21 cellular contexts compared by ENCODE assay signal in the genomic region with DNA sequence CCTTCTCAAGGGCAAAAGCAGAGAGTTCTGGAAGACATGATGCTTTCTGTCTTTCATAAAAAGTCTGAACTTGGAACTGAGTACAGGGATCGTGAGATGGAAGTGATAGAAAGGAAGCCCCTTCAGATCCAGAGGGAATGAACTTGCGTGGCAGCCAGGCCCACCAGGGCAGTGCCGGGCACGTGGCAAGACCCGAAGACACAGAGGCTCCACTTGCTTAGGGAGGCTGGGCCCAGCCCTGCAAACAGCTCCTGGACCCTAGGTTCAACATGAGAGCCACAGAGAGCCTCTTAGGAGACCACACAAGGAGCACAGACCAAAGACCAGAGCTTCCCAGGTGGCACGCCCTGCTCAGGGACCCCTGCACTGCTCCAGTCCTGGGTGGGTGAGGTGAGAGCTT.
DNase-seq lines count a peak whose midpoint lies in the region; ATAC-seq, FAIRE-seq and TF ChIP-seq lines count a peak whose summit lies in the region.
"Had no signal": no experiment of that assay in that cellular context is flagged by ENCODE, and none has a peak within 500 bp of the region (broad histone marks: within the 10 kb centered on the region; RNA-seq: fewer than 3 reads in every experiment).

No MANE protein-coding gene starts in this region.

- H3K4me1 Mint-ChIP-seq in astrocyte (ENCODE audit: low read depth, unreplicated experiment), result no peaks in the 10 kb centered on the region
- H3K4me1 Mint-ChIP-seq in activated CD8-positive, alpha-beta memory T cell treated with anti-CD3 and anti-CD28 coated beads, Interleukin-2, amount 10 ng/mL, durations not matched to agents 7 days and 5 days, result no peaks in the 10 kb centered on the region
- H3K4me1 Mint-ChIP-seq: CD4-positive, alpha-beta memory T cell; IgD-negative memory B cell had no signal

- H3K79me2 ChIP-seq in astrocyte (ENCODE audit: insufficient read depth, low read length), result no peaks in the 10 kb centered on the region

- no peak overlapping the region for H4K8ac ChIP-seq in neuronal stem cell (ENCODE audit: low read depth, low read length)

- no peak for FAIRE-seq in astrocyte (lab: Jason Lieb, UNC)
- FAIRE-seq: A204.1, H54, HTR-8/SVneo had no signal

- TF ChIP-seq CTCF in astrocyte (IDR thresholded peaks at IDR 0.05; ENCODE audit: insufficient read depth, low read depth, low read length), result no peak
- no peak for TF ChIP-seq CTCF in upper lobe of right lung (IDR thresholded peaks at IDR 0.05)

- H3K9me3 ChIP-seq in astrocyte (ENCODE audit: insufficient read depth, low read depth, low read length) (no peaks in the 10 kb centered on the region), neuronal stem cell (replicated peaks in 1 of 2; ENCODE audit: control insufficient read depth in 2 of 2, insufficient read depth in 1 of 2, low read depth in 1 of 2, low read length in 2 of 2) (peaks cover 0 to 2% of the 10 kb centered on the region in 2 donors), skeletal muscle satellite cell (replicated peaks; ENCODE audit: low read length) (no peaks in the 10 kb centered on the region), upper lobe of right lung (no peaks in the 10 kb centered on the region)

- H2BK5ac ChIP-seq in neuronal stem cell (ENCODE audit: low read length), result no peak overlapping the region

- peaks cover 10% of the 10 kb centered on the region for H3K4me1 ChIP-seq in astrocyte (ENCODE audit: insufficient read depth, low read length)
- peaks cover 0 to 1% of the 10 kb centered on the region in 2 donors for H3K4me1 ChIP-seq in neuronal stem cell (ENCODE audit: control insufficient read depth in 2 of 2, insufficient read depth in 1 of 2, low read depth in 1 of 2, low read length in 2 of 2)
- H3K4me1 ChIP-seq in skeletal muscle satellite cell (ENCODE audit: control insufficient read depth, insufficient read depth, low read length), result peaks cover 27% of the 10 kb centered on the region
- H3K4me1 ChIP-seq in upper lobe of right lung, result no peaks in the 10 kb centered on the region

- no peak overlapping the region for H4K91ac ChIP-seq in neuronal stem cell (ENCODE audit: low read depth, low read length, poor library complexity)

- H3K14ac ChIP-seq in neuronal stem cell (ENCODE audit: low read length), result no peak overlapping the region

- H4K20me1 ChIP-seq in astrocyte (ENCODE audit: insufficient read depth, low read length), result no peaks in the 10 kb centered on the region

- CTCF ChIA-PET in activated CD8-positive, alpha-beta memory T cell treated with anti-CD3 and anti-CD28 coated beads, Interleukin-2, amount 10 ng/mL, durations not matched to agents 7 days and 5 days (lab: Charles Lee), result no interaction called here

- WGBS in neuronal stem cell (ENCODE audit: extremely low coverage in 2 of 2, insufficient read length in 2 of 2, insufficient replicate concordance in 1 of 2), 2 donors, result no CpG with 5 or more reads among the region's 6 CpGs

- no peak overlapping the region for H2BK12ac ChIP-seq in neuronal stem cell (ENCODE audit: low read length)

- H2AFZ ChIP-seq in astrocyte (ENCODE audit: low read depth, low read length) (no peak overlapping the region), neuronal stem cell (ENCODE audit: low read length) (no peak overlapping the region)

- H3K4me2 ChIP-seq in astrocyte (ENCODE audit: low read length) (peak overlapping the region; percentile 12), neuronal stem cell (ENCODE audit: insufficient read depth, low read length, poor library complexity, severe bottlenecking) (no peak overlapping the region), skeletal muscle satellite cell (ENCODE audit: low read length) (peak overlapping the region; percentile 3)

- H3K4me3 Mint-ChIP-seq in astrocyte (ENCODE audit: unreplicated experiment), result no peak overlapping the region
- no peak overlapping the region for H3K4me3 Mint-ChIP-seq in activated CD8-positive, alpha-beta memory T cell treated with anti-CD3 and anti-CD28 coated beads, Interleukin-2, amount 10 ng/mL, durations not matched to agents 7 days and 5 days
- H3K4me3 Mint-ChIP-seq: CD4-positive, alpha-beta memory T cell; IgD-negative memory B cell had no signal

- peak; percentile 26 for ATAC-seq in upper lobe of right lung
- no peak for ATAC-seq in activated CD8-positive, alpha-beta memory T cell treated with anti-CD3 and anti-CD28 coated beads, Interleukin-2, amount 10 ng/mL, durations not matched to agents 7 days and 5 days

- intact Hi-C loops in upper lobe of right lung (cut with DNase I), result no loop called here
- intact Hi-C loops in cardiac septum (cut with DNase I), result no loop called here

- H3K27me3 Mint-ChIP-seq in astrocyte (ENCODE audit: low read depth, unreplicated experiment), result peaks cover 4% of the 10 kb centered on the region
- H3K27me3 Mint-ChIP-seq in activated CD8-positive, alpha-beta memory T cell treated with anti-CD3 and anti-CD28 coated beads, Interleukin-2, amount 10 ng/mL, durations not matched to agents 7 days and 5 days, result no peaks in the 10 kb centered on the region
- H3K27me3 Mint-ChIP-seq: IgD-negative memory B cell had no signal

- H3K36me3 ChIP-seq in astrocyte (ENCODE audit: insufficient read depth, low read length), result no peaks in the 10 kb centered on the region
- H3K36me3 ChIP-seq in neuronal stem cell (replicated peaks in 1 of 2; ENCODE audit: control insufficient read depth in 2 of 2, insufficient read depth in 2 of 2, low read length in 2 of 2), result no peaks in the 10 kb centered on the region
- no peaks in the 10 kb centered on the region for H3K36me3 ChIP-seq in skeletal muscle satellite cell (ENCODE audit: insufficient read depth, low read length)
- no peaks in the 10 kb centered on the region for H3K36me3 ChIP-seq in upper lobe of right lung

- H3K79me1 ChIP-seq in neuronal stem cell (ENCODE audit: low read depth, low read length), result no peaks in the 10 kb centered on the region

- H2BK15ac ChIP-seq in neuronal stem cell (ENCODE audit: low read length), result no peak overlapping the region

- no peak overlapping the region for H3K27ac Mint-ChIP-seq in astrocyte (ENCODE audit: unreplicated experiment)
- no peak overlapping the region for H3K27ac Mint-ChIP-seq in activated CD8-positive, alpha-beta memory T cell treated with anti-CD3 and anti-CD28 coated beads, Interleukin-2, amount 10 ng/mL, durations not matched to agents 7 days and 5 days
- H3K27ac Mint-ChIP-seq: CD4-positive, alpha-beta memory T cell; IgD-negative memory B cell had no signal

- no peak overlapping the region for H2AK5ac ChIP-seq in neuronal stem cell (ENCODE audit: low read depth, low read length)

- peak overlapping the region; percentile 2 for H3K23ac ChIP-seq in neuronal stem cell (ENCODE audit: low read depth, low read length, poor library complexity)

- no peaks in the 10 kb centered on the region for H3K36me3 Mint-ChIP-seq in astrocyte (ENCODE audit: low read depth, unreplicated experiment)
- H3K36me3 Mint-ChIP-seq in activated CD8-positive, alpha-beta memory T cell treated with anti-CD3 and anti-CD28 coated beads, Interleukin-2, amount 10 ng/mL, durations not matched to agents 7 days and 5 days, result no peaks in the 10 kb centered on the region
- H3K36me3 Mint-ChIP-seq: CD4-positive, alpha-beta memory T cell had no signal

- no peak overlapping the region for H3K4ac ChIP-seq in neuronal stem cell (ENCODE audit: low read length)

- H2BK120ac ChIP-seq in neuronal stem cell (ENCODE audit: low read depth, low read length), result no peak overlapping the region

- no peaks in the 10 kb centered on the region for H3K9me3 Mint-ChIP-seq in astrocyte (ENCODE audit: unreplicated experiment)
- H3K9me3 Mint-ChIP-seq in activated CD8-positive, alpha-beta memory T cell treated with anti-CD3 and anti-CD28 coated beads, Interleukin-2, amount 10 ng/mL, durations not matched to agents 7 days and 5 days (ENCODE audit: low read depth), result no peaks in the 10 kb centered on the region
- H3K9me3 Mint-ChIP-seq: IgD-negative memory B cell had no signal

- peak overlapping the region; percentile 65 for H3K18ac ChIP-seq in neuronal stem cell (ENCODE audit: low read length)

- H3K9ac ChIP-seq in astrocyte (ENCODE audit: low read length), result no peak overlapping the region
- H3K9ac ChIP-seq in neuronal stem cell (ENCODE audit: low read depth, low read length, poor library complexity), result no peak overlapping the region
- peak overlapping the region; percentile 59 for H3K9ac ChIP-seq in skeletal muscle satellite cell (ENCODE audit: low read depth, low read length)

- H3K27ac ChIP-seq in astrocyte (ENCODE audit: low read depth, low read length) (no peak overlapping the region), neuronal stem cell (replicated peaks; ENCODE audit: low read length) (no peak overlapping the region), upper lobe of right lung (no peak overlapping the region)
- H3K27ac ChIP-seq: C4-2B had no signal

- no peak overlapping the region for H3K4me3 ChIP-seq in astrocyte (ENCODE audit: insufficient read depth, low read depth, low read length)
- no peak overlapping the region for H3K4me3 ChIP-seq in neuronal stem cell (ENCODE audit: low read length in 2 of 2)
- H3K4me3 ChIP-seq in skeletal muscle satellite cell (ENCODE audit: low read length), result no peak overlapping the region
- no peak overlapping the region for H3K4me3 ChIP-seq in upper lobe of right lung

- H3K27me3 ChIP-seq in astrocyte (ENCODE audit: insufficient read depth, low read length), result peaks cover 6% of the 10 kb centered on the region
- no peaks in the 10 kb centered on the region for H3K27me3 ChIP-seq in neuronal stem cell (ENCODE audit: control insufficient read depth in 3 of 3, insufficient read depth in 3 of 3, low read depth in 1 of 3, low read length in 3 of 3)
- H3K27me3 ChIP-seq in skeletal muscle satellite cell (ENCODE audit: control insufficient read depth, insufficient read depth, low read length), result no peaks in the 10 kb centered on the region
- H3K27me3 ChIP-seq in upper lobe of right lung, result no peaks in the 10 kb centered on the region

- DNase-seq in astrocyte (ENCODE audit: low read depth) (no peak), neuronal stem cell (ENCODE audit: low spot score) (no peak), upper lobe of right lung (no peak), NCI-H524 (lab: John Stamatoyannopoulos, UW) (no peak), cardiac septum (ENCODE audit: low spot score) (no peak), COLO829 (ENCODE audit: low spot score) (no peak)
- DNase-seq in activated CD8-positive, alpha-beta memory T cell treated with anti-CD3 and anti-CD28 coated beads, Interleukin-2, amount 10 ng/mL, durations not matched to agents 7 days and 5 days, result no peak
- DNase-seq: ACHN; AML-193; Calu3; CD4-positive, alpha-beta memory T cell; DMS79 treated with DMSO at 0.1 percent for 48 hours; GF-D8; HCEC 1CT; KBM-7 had no signal
